In genomic region chr10:101355307-101355706, GRCh38 we compare ENCODE assay signal across 8 cellular contexts. TPM values are rescaled to one million over a fixed set of nuclear protein-coding genes. Genes with fewer than 3 reads are reported as not detected.
DNase-seq lines count a peak whose midpoint lies in the region; ATAC-seq and TF ChIP-seq lines count a peak whose summit lies in the region.

No MANE protein-coding gene starts in this region.

- H3K27me3 ChIP-seq in GM23248 (replicated peaks; ENCODE audit: insufficient read depth): no peaks in the 10 kb centered on the region
- H3K27me3 ChIP-seq in PC-9 (ENCODE audit: insufficient read depth, low read depth): no peaks in the 10 kb centered on the region
- peaks cover 0 to 2% (median 0%) of the 10 kb centered on the region in 3 donors for H3K27me3 ChIP-seq in psoas muscle (ENCODE audit: insufficient read depth in 3 of 3, low read length in 2 of 3)

- H3K9me2 ChIP-seq in GM23248 (ENCODE audit: insufficient read depth): no peaks in the 10 kb centered on the region
- H3K9me2 ChIP-seq in PC-9 (ENCODE audit: insufficient read depth): no peaks in the 10 kb centered on the region

- H3K27ac ChIP-seq in GM23248 (peak overlapping the region; percentile 79; the same call in 1 of the 2 replicates), PC-9 (no peak overlapping the region), epithelial cell of prostate (peak overlapping the region; percentile 75), psoas muscle (peak overlapping the region; percentile 84), RWPE1 (no peak overlapping the region)

- BruUV-seq in PC-9 (replicated peaks; lab: Mats Ljungman, UMichigan): no TSS peak

- H3K79me2 ChIP-seq in GM23248 (ENCODE audit: insufficient read depth) (peaks cover 60% of the 10 kb centered on the region), PC-9 (ENCODE audit: low read depth) (peaks cover 13% of the 10 kb centered on the region)

- H3K9me3 ChIP-seq in GM23248 (ENCODE audit: low read depth) (no peaks in the 10 kb centered on the region), PC-9 (ENCODE audit: insufficient read depth, low read depth) (no peaks in the 10 kb centered on the region), psoas muscle (no peaks in the 10 kb centered on the region)

- H3K4me2 ChIP-seq in GM23248 (ENCODE audit: unreplicated experiment): peak overlapping the region; percentile 90
- peak overlapping the region; percentile 85 for H3K4me2 ChIP-seq in PC-9

- POLR2A ChIA-PET in PC-9 (lab: Charles Lee; ENCODE audit: unreplicated experiment) (no interaction called here), RWPE1 (lab: Yijun Ruan, JAX; ENCODE audit: low non-redundant PET) (interaction anchor here (0.5 to 0.6 kb wide), 3 partner anchors 19 to 303 kb away, joined by 3 to 5 read pairs (median 4); no protein-coding TSS in a partner anchor)

- TF ChIP-seq CTCF in PC-9 (conservative IDR thresholded peaks at IDR 0.05) (no peak), psoas muscle (IDR thresholded peaks at IDR 0.05) (no peak), RWPE1 (conservative IDR thresholded peaks at IDR 0.05; ENCODE audit: low read depth) (no peak)

- H3K4me3 ChIP-seq in GM23248: peak overlapping the region; percentile 86
- H3K4me3 ChIP-seq in PC-9: peak overlapping the region; percentile 86
- peak overlapping the region; percentile 89 for H3K4me3 ChIP-seq in psoas muscle

- H3F3A ChIP-seq in GM23248 (ENCODE audit: insufficient read depth): peaks cover 11% of the 10 kb centered on the region; the same call in 1 of the 2 replicates
- H3F3A ChIP-seq in PC-9 (ENCODE audit: insufficient read depth, low read depth): peaks cover 6% of the 10 kb centered on the region; the same call in 1 of the 2 replicates

- H2AFZ ChIP-seq in GM23248 (peak overlapping the region; percentile 93; the same call in 1 of the 2 replicates), PC-9 (peak overlapping the region; percentile 92; the same call in 1 of the 2 replicates)

- in situ Hi-C loops in GM23248 (cut with MboI): no loop called here

- H4K20me1 ChIP-seq in GM23248 (ENCODE audit: insufficient read depth): 0 out of 2 replicates have a peak, but pooled peaks cover 6% of the 10 kb centered on the region
- no peaks in the 10 kb centered on the region for H4K20me1 ChIP-seq in PC-9 (ENCODE audit: insufficient read depth)

- 79 to 84% methylated on average over 4 of the region's 4 CpGs for WGBS in GM23248 (ENCODE audit: low coverage in 1 of 2, low lambda C conversion rate in 2 of 2, missing lambda C conversion rate in 2 of 2), 2 experiments
- 63 to 76% (median 68%) methylated on average over 4 of the region's 4 CpGs for WGBS in psoas muscle, 3 donors

- no peak for ATAC-seq in psoas muscle

- peak overlapping the region; percentile 92 for H3K9ac ChIP-seq in GM23248

- H3K4me1 ChIP-seq in GM23248 (ENCODE audit: insufficient read depth) (peaks cover 15% of the 10 kb centered on the region; the same call in 1 of the 2 replicates), PC-9 (replicated peaks; ENCODE audit: insufficient read depth) (peaks cover 11% of the 10 kb centered on the region; the same call in 1 of the 2 replicates), psoas muscle (peaks cover 24% of the 10 kb centered on the region)

- H3K36me3 ChIP-seq in GM23248 (ENCODE audit: low read depth) (no peaks in the 10 kb centered on the region), PC-9 (ENCODE audit: low read depth) (no peaks in the 10 kb centered on the region), psoas muscle (ENCODE audit: insufficient read depth in 1 of 2, low read depth in 1 of 2) (no peaks in the 10 kb centered on the region)

- CTCF ChIA-PET in PC-9 (lab: Charles Lee): no interaction called here
- CTCF ChIA-PET in RWPE1 (lab: Yijun Ruan, JAX): interaction anchor here (1.0 kb wide), 1 partner anchor 66 kb away, joined by 4 read pairs; no protein-coding TSS in a partner anchor

- no peak for DNase-seq in GM23248
- DNase-seq in PC-9: no peak
- DNase-seq in epithelial cell of prostate (ENCODE audit: low read depth, low spot score): no peak
- no peak for DNase-seq in psoas muscle
- DNase-seq in RWPE1 (ENCODE audit: low spot score): no peak
- no peak for DNase-seq in A172 (ENCODE audit: low spot score)
- no peak for DNase-seq in C1 segment of cervical spinal cord (lab: John Stamatoyannopoulos, UW)
- no peak for DNase-seq in activated gamma-delta T cell (lab: John Stamatoyannopoulos, UW)

- intact Hi-C loops in PC-9 (cut with micrococcal nuclease; ENCODE audit: unreplicated experiment): no loop called here
- intact Hi-C loops in psoas muscle (cut with DNase I): no loop called here

RNA-seq across cellular contexts. Expression of gene BTRC, which starts 1.3 kb away (rescaled TPM):
- 8.4 and 10.5 TPM in 2 replicates for total RNA-seq in GM23248 (2014; rRNA removed; shearing (Covaris generic))
- 11.0 and 11.4 TPM in 2 replicates for polyA plus RNA-seq in GM23248 (2016; fragmentation: Nextera tagmentation; extraction: Ambion mirVana)
- total RNA-seq in PC-9 (2021): 14.1 and 15.6 TPM in 2 replicates
- 10 to 100 TPM; 16.4 to 19.3 (median 17.0) TPM for total RNA-seq in psoas muscle
- 10 to 100 TPM in 1 of 3 donors, 1 to 10 TPM in 2; 6.1 to 17.6 (median 7.8) TPM for polyA plus RNA-seq in psoas muscle
- 10.3 and 10.7 TPM in 2 replicates for total RNA-seq in A172 (2014; rRNA removed; shearing (Covaris generic))

Comparison
In these comparisons a context has a peak if more than half of its experiments do, and no peak if none do; other contexts are left out.
1. H3K27ac ChIP-seq: peak in GM23248 (single experiment), epithelial cell of prostate (single experiment) and psoas muscle (single experiment); none in PC-9 (single experiment) and RWPE1 (single experiment).
2. Peak in every context shown above with its lines, with median percentiles within 50 percentile points of each other: H3K4me3 ChIP-seq.